In genomic region chr13:106573279-106573831, GRCh38 we compare ENCODE assay signal across 1 cellular context.
TF ChIP-seq lines count a peak whose summit lies in the region.

No MANE protein-coding gene starts in this region.

TF ChIP-seq in GM23338, 12 proteins besides CTCF, POLR2A, EP300 and RAD21:
- TF ChIP-seq ZNF114 (CRISPR knock-in tag; IDR thresholded peaks at IDR 0.05) (no peak), STAT1 (IDR thresholded peaks at IDR 0.05; ENCODE audit: unreplicated experiment) (no peak), EZH2 (IDR thresholded peaks at IDR 0.05; ENCODE audit: low read depth, unreplicated experiment) (no peak), REST (IDR thresholded peaks at IDR 0.05; ENCODE audit: unreplicated experiment) (no peak), CREB1 (CRISPR knock-in tag; IDR thresholded peaks at IDR 0.05; ENCODE audit: low read depth) (no peak), ETS1 (IDR thresholded peaks at IDR 0.05) (no peak), EZH2phosphoT487 (IDR thresholded peaks at IDR 0.05; ENCODE audit: unreplicated experiment) (no peak), POLR2AphosphoS5 (IDR thresholded peaks at IDR 0.05; ENCODE audit: low read depth) (no peak), ZNF462 (CRISPR knock-in tag; IDR thresholded peaks at IDR 0.05) (no peak), NANOG (IDR thresholded peaks at IDR 0.05; ENCODE audit: borderline replicate concordance) (no peak), JUNB (IDR thresholded peaks at IDR 0.05; ENCODE audit: unreplicated experiment) (no peak), ZNF331 (CRISPR knock-in tag; IDR thresholded peaks at IDR 0.05; ENCODE audit: low read depth) (no peak)
